ENCODE assay signal across 8 cellular contexts in genomic region chrX:38561951-38562719, GRCh38. TPM values are rescaled to one million over a fixed set of nuclear protein-coding genes. Genes with fewer than 3 reads are reported as not detected.
DNase-seq lines count a peak whose midpoint lies in the region; ATAC-seq and TF ChIP-seq lines count a peak whose summit lies in the region.

No MANE protein-coding gene starts in this region.

- no peaks in the 10 kb centered on the region for H3K4me1 ChIP-seq in HUES64 (ENCODE audit: insufficient read depth, low read length)
- no peaks in the 10 kb centered on the region for H3K4me1 ChIP-seq in right lobe of liver

- ATAC-seq in right lobe of liver (peak; percentile 16 to 42 (median 30)), HG03469 (IDR thresholded peaks at IDR 0.05; ENCODE audit: unreplicated experiment) (no peak)
- no peak for ATAC-seq in stimulated activated naive B cell treated with anti-CD40 and anti-IgM and Interleukin-4, amounts not matched to agents 10 μg/mL and 1 μg/mL and 100 μg/mL, for 72 hours (replicated peaks)

- WGBS in HUES64, result 1% methylated on average over 23 of the region's 38 CpGs
- 36% methylated on average over 24 of the region's 38 CpGs for WGBS in right lobe of liver (ENCODE audit: insufficient coverage, low coverage, low lambda C conversion rate, missing lambda C conversion rate)

- H3K36me3 Mint-ChIP-seq in T-helper 1 cell treated with Interleukin-12 subunit alpha and Interleukin-12 subunit beta and Interleukin-4 antibody, amounts not matched to agents 30 μg/mL and 1 μg/mL, for 36 hours (ENCODE audit: low read depth), result no peaks in the 10 kb centered on the region
- H3K36me3 Mint-ChIP-seq in stimulated activated naive B cell treated with anti-CD40 and anti-IgM and Interleukin-4, amounts not matched to agents 10 μg/mL and 1 μg/mL and 100 μg/mL, for 72 hours, result no peaks in the 10 kb centered on the region

- H3K4me3 Mint-ChIP-seq in T-helper 1 cell treated with Interleukin-12 subunit alpha and Interleukin-12 subunit beta and Interleukin-4 antibody, amounts not matched to agents 30 μg/mL and 1 μg/mL, for 36 hours, result peak overlapping the region; percentile 72
- peak overlapping the region; percentile 83 to 90 for H3K4me3 Mint-ChIP-seq in stimulated activated naive B cell treated with anti-CD40 and anti-IgM and Interleukin-4, amounts not matched to agents 10 μg/mL and 1 μg/mL and 100 μg/mL, for 72 hours

- H3K4me1 Mint-ChIP-seq in T-helper 1 cell treated with Interleukin-12 subunit alpha and Interleukin-12 subunit beta and Interleukin-4 antibody, amounts not matched to agents 30 μg/mL and 1 μg/mL, for 36 hours (ENCODE audit: low read depth), result peaks cover 2% of the 10 kb centered on the region
- peaks cover 2 to 4% of the 10 kb centered on the region in 2 donors for H3K4me1 Mint-ChIP-seq in stimulated activated naive B cell treated with anti-CD40 and anti-IgM and Interleukin-4, amounts not matched to agents 10 μg/mL and 1 μg/mL and 100 μg/mL, for 72 hours

- H3K27ac ChIP-seq in HUES64 (ENCODE audit: low read depth, low read length) (no peak overlapping the region), cingulate gyrus (ENCODE audit: low read depth, low read length) (peak overlapping the region; percentile 75), right lobe of liver (no peak overlapping the region)

- H3K27me3 ChIP-seq in HUES64 (ENCODE audit: insufficient read depth, low read length) (peaks cover 20% of the 10 kb centered on the region), right lobe of liver (no peaks in the 10 kb centered on the region)

- intact Hi-C loops in right lobe of liver (cut with DNase I), result no loop called here

- TF ChIP-seq POLR2A in right lobe of liver (IDR thresholded peaks at IDR 0.05), result no peak

- H3K27me3 Mint-ChIP-seq in T-helper 1 cell treated with Interleukin-12 subunit alpha and Interleukin-12 subunit beta and Interleukin-4 antibody, amounts not matched to agents 30 μg/mL and 1 μg/mL, for 36 hours (ENCODE audit: low read depth), result peaks cover 21% of the 10 kb centered on the region
- H3K27me3 Mint-ChIP-seq in stimulated activated naive B cell treated with anti-CD40 and anti-IgM and Interleukin-4, amounts not matched to agents 10 μg/mL and 1 μg/mL and 100 μg/mL, for 72 hours, result no peaks in the 10 kb centered on the region

- peak overlapping the region; percentile 55; the same call in 1 of the 2 replicates for H3K9ac ChIP-seq in HUES64 (ENCODE audit: low read depth, low read length)

- H3K4me3 ChIP-seq in HUES64 (ENCODE audit: low read length) (peak overlapping the region; percentile 74), right lobe of liver (peak overlapping the region; percentile 41 to 53 (median 41))

- H3K36me3 ChIP-seq in HUES64 (ENCODE audit: insufficient read depth, low read length) (no peaks in the 10 kb centered on the region), right lobe of liver (no peaks in the 10 kb centered on the region)

- H3K9me3 ChIP-seq in HUES64 (ENCODE audit: insufficient read depth, low read depth, low read length), result no peaks in the 10 kb centered on the region
- no peaks in the 10 kb centered on the region for H3K9me3 ChIP-seq in right lobe of liver

- no peak overlapping the region for H3K27ac Mint-ChIP-seq in T-helper 1 cell treated with Interleukin-12 subunit alpha and Interleukin-12 subunit beta and Interleukin-4 antibody, amounts not matched to agents 30 μg/mL and 1 μg/mL, for 36 hours
- H3K27ac Mint-ChIP-seq in stimulated activated naive B cell treated with anti-CD40 and anti-IgM and Interleukin-4, amounts not matched to agents 10 μg/mL and 1 μg/mL and 100 μg/mL, for 72 hours, result no peak overlapping the region

- TF ChIP-seq CTCF in right lobe of liver (IDR thresholded peaks at IDR 0.05), result no peak

- DNase-seq in right lobe of liver (peak; percentile 46 to 59 (median 46)), SIG-M5 treated with dmso at 0.1 percent for 504 hours (lab: John Stamatoyannopoulos, UW; ENCODE audit: unreplicated experiment) (no peak), NCI-H526 treated with DMSO at 0.1 percent for 48 hours (lab: John Stamatoyannopoulos, UW) (no peak)
- DNase-seq in stimulated activated naive B cell treated with anti-CD40 and anti-IgM and Interleukin-4, amounts not matched to agents 10 μg/mL and 1 μg/mL and 100 μg/mL, for 72 hours, result no peak

- no peaks in the 10 kb centered on the region for H3K9me3 Mint-ChIP-seq in T-helper 1 cell treated with Interleukin-12 subunit alpha and Interleukin-12 subunit beta and Interleukin-4 antibody, amounts not matched to agents 30 μg/mL and 1 μg/mL, for 36 hours
- no peaks in the 10 kb centered on the region for H3K9me3 Mint-ChIP-seq in stimulated activated naive B cell treated with anti-CD40 and anti-IgM and Interleukin-4, amounts not matched to agents 10 μg/mL and 1 μg/mL and 100 μg/mL, for 72 hours

RNA-seq across cellular contexts. Expression of gene TSPAN7, which starts 0.8 kb away (rescaled TPM):
- polyA plus RNA-seq in HUES64 (2013, experiment 1 of 2), result 3.9 TPM
- polyA plus RNA-seq in HUES64 (2013, experiment 2 of 2), result 4.9 TPM
- total RNA-seq in right lobe of liver, result 10 to 100 TPM in 5 of 6 experiments, 1 to 10 TPM in 1; 7.9 to 24.4 (median 15.7) TPM

Comparison
In these comparisons a context has a peak if more than half of its experiments do, and no peak if none do; other contexts are left out.
1. ATAC-seq: peak in right lobe of liver (4 of 4); none in stimulated activated naive B cell treated with anti-CD40 and anti-IgM and Interleukin-4, amounts not matched to agents 10 μg/mL and 1 μg/mL and 100 μg/mL, for 72 hours (0 of 2) and HG03469 (single experiment).
2. DNase-seq: peak in right lobe of liver (3 of 3); none in stimulated activated naive B cell treated with anti-CD40 and anti-IgM and Interleukin-4, amounts not matched to agents 10 μg/mL and 1 μg/mL and 100 μg/mL, for 72 hours (single experiment), SIG-M5 treated with dmso at 0.1 percent for 504 hours (single experiment) and NCI-H526 treated with DMSO at 0.1 percent for 48 hours (single experiment).